Comparison of ENCODE assay signal across 35 cellular contexts in genomic region chrX:52349681-52350080, GRCh38. TPM values are rescaled to one million over a fixed set of nuclear protein-coding genes. Genes with fewer than 3 reads are reported as not detected.
"Had no signal": no experiment of that assay in that cellular context is flagged by ENCODE, and none has a peak within 500 bp of the region (broad histone marks: within the 10 kb centered on the region; RNA-seq: fewer than 3 reads in every experiment).

No MANE protein-coding gene starts in this region.

- H3K4me2 ChIP-seq: neural progenitor cell, smooth muscle cell had no signal

- H3K79me2 ChIP-seq: parathyroid adenoma had no signal

- H3K4me3 ChIP-seq: neural progenitor cell, ovary, psoas muscle, skin epidermis, smooth muscle cell, spleen, suprapubic skin, testis, tibial artery, transverse colon, upper lobe of right lung, uterus had no signal

- H3K36me3 ChIP-seq: neural progenitor cell, ovary, spleen, suprapubic skin, tibial artery, transverse colon, upper lobe of right lung, uterus had no signal

- DNase-seq: naive thymus-derived CD4-positive, alpha-beta T cell; natural killer cell; occipital lobe; ovary; posterior cingulate gyrus; psoas muscle; right cardiac atrium; spleen; stimulated activated CD4-positive, alpha-beta T cell treated with anti-CD3 and anti-CD28 coated beads, Interleukin-12 subunit alpha, Interleukin-12 subunit beta, amount 100 ng/mL, for 4 hours; stimulated activated CD4-positive, alpha-beta T cell treated with anti-CD3 and anti-CD28 coated beads, Interleukin-1b, Interleukin-23, amount 100 ng/mL, for 48 hours; stimulated activated CD4-positive, alpha-beta T cell treated with anti-CD3 and anti-CD28 coated beads, Interleukin-4, amount 100 ng/mL, for 1 hour; stimulated activated CD4-positive, alpha-beta T cell treated with anti-CD3 and anti-CD28 coated beads, Interleukin-4, amount 100 ng/mL, for 4 hours; stimulated activated CD8-positive, alpha-beta memory T cell treated with anti-CD3 and anti-CD28 coated beads, Interleukin-4, amount 100 ng/mL, for 48 hours; stimulated activated naive CD4-positive, alpha-beta T cell; stimulated activated naive CD8-positive, alpha-beta T cell treated with anti-CD3 and anti-CD28 coated beads, Interleukin-15, amount 100 ng/mL, for 72 hours; stimulated activated naive CD8-positive, alpha-beta T cell treated with anti-CD3 and anti-CD28 coated beads, Interleukin-15, Interleukin-2, amounts not matched to agents 100 U/mL and 50 U/mL, for 24 hours; substantia nigra; testis; tibial artery; transverse colon; upper lobe of right lung; uterus had no signal

- H3K27ac ChIP-seq: neural progenitor cell, ovary, parathyroid adenoma, psoas muscle, skin epidermis, spleen, suprapubic skin, testis, tibial artery, transverse colon, upper lobe of right lung, uterus had no signal

- H3K9me3 Mint-ChIP-seq: naive thymus-derived CD4-positive, alpha-beta T cell; natural killer cell; nephron; stimulated activated memory B cell treated with anti-CD40 and anti-IgM and Interleukin-4, amounts not matched to agents 10 μg/mL and 1 μg/mL and 100 μg/mL, for 72 hours; stimulated activated naive CD8-positive, alpha-beta T cell treated with anti-CD3 and anti-CD28 coated beads, Interleukin-15, amount 100 ng/mL, for 72 hours had no signal

- H3K4me1 Mint-ChIP-seq: nephron had no signal

- H3K27me3 Mint-ChIP-seq: progenitor cell of endocrine pancreas; stimulated activated memory B cell treated with anti-CD40 and anti-IgM and Interleukin-4, amounts not matched to agents 10 μg/mL and 1 μg/mL and 100 μg/mL, for 72 hours; stimulated activated naive CD8-positive, alpha-beta T cell treated with anti-CD3 and anti-CD28 coated beads, Interleukin-15, amount 100 ng/mL, for 72 hours had no signal

- H3K4me1 ChIP-seq: neural progenitor cell, parathyroid adenoma, psoas muscle, spleen, suprapubic skin, testis, tibial artery, transverse colon, upper lobe of right lung, uterus had no signal

- H3K9ac ChIP-seq: neural progenitor cell, parathyroid adenoma had no signal

- H3K27me3 ChIP-seq: neural progenitor cell, ovary, suprapubic skin, testis, tibial artery, transverse colon, upper lobe of right lung, uterus had no signal

- H3K4me3 Mint-ChIP-seq: naive thymus-derived CD4-positive, alpha-beta T cell; natural killer cell; nephron; neural progenitor cell; stimulated activated memory B cell treated with anti-CD40 and anti-IgM and Interleukin-4, amounts not matched to agents 10 μg/mL and 1 μg/mL and 100 μg/mL, for 72 hours; stimulated activated naive CD8-positive, alpha-beta T cell treated with anti-CD3 and anti-CD28 coated beads, Interleukin-15, amount 100 ng/mL, for 72 hours had no signal

- ATAC-seq: naive thymus-derived CD4-positive, alpha-beta T cell; natural killer cell; psoas muscle; right cardiac atrium; sciatic nerve; stimulated activated memory B cell treated with anti-CD40 and anti-IgM and Interleukin-4, amounts not matched to agents 10 μg/mL and 1 μg/mL and 100 μg/mL, for 72 hours; stimulated activated naive CD8-positive, alpha-beta T cell treated with anti-CD3 and anti-CD28 coated beads, Interleukin-15, amount 100 ng/mL, for 72 hours; stimulated activated naive CD8-positive, alpha-beta T cell treated with anti-CD3 and anti-CD28 coated beads, Interleukin-15, Interleukin-2, amounts not matched to agents 100 U/mL and 50 U/mL, for 24 hours; upper lobe of right lung had no signal

- H3K27ac Mint-ChIP-seq: naive thymus-derived CD4-positive, alpha-beta T cell; natural killer cell; nephron; neural progenitor cell; progenitor cell of endocrine pancreas; stimulated activated memory B cell treated with anti-CD40 and anti-IgM and Interleukin-4, amounts not matched to agents 10 μg/mL and 1 μg/mL and 100 μg/mL, for 72 hours; stimulated activated naive CD8-positive, alpha-beta T cell treated with anti-CD3 and anti-CD28 coated beads, Interleukin-15, amount 100 ng/mL, for 72 hours had no signal

- H3K36me3 Mint-ChIP-seq: naive thymus-derived CD4-positive, alpha-beta T cell; natural killer cell; neural progenitor cell; stimulated activated memory B cell treated with anti-CD40 and anti-IgM and Interleukin-4, amounts not matched to agents 10 μg/mL and 1 μg/mL and 100 μg/mL, for 72 hours had no signal

- H2AFZ ChIP-seq: neural progenitor cell, parathyroid adenoma had no signal

- H3K9me3 ChIP-seq: ovary, psoas muscle, spleen, suprapubic skin, testis, tibial artery, transverse colon, upper lobe of right lung, uterus had no signal

RNA-seq across cellular contexts. Expression of gene XAGE2, which starts 19.1 kb away (rescaled TPM):
- total RNA-seq: naive thymus-derived CD4-positive, alpha-beta T cell; natural killer cell; occipital lobe; osteoblast; ovary; progenitor cell of endocrine pancreas; psoas muscle; renal cortical epithelial cell; right cardiac atrium; spleen; suprapubic skin; transverse colon; urinary bladder; uterus had no signal
- polyA plus RNA-seq: naive thymus-derived CD4-positive, alpha-beta T cell; neural cell; ovary; psoas muscle; right cardiac atrium; spleen; urinary bladder had no signal
